18 cellular contexts compared by ENCODE assay signal in genomic region chr2:85668009-85668856, GRCh38. TPM values are rescaled to one million over a fixed set of nuclear protein-coding genes. Genes with fewer than 3 reads are reported as not detected.
DNase-seq lines count a peak whose midpoint lies in the region; ATAC-seq and TF ChIP-seq lines count a peak whose summit lies in the region.
"Had no signal": no experiment of that assay in that cellular context is flagged by ENCODE, and none has a peak within 500 bp of the region (broad histone marks: within the 10 kb centered on the region; RNA-seq: fewer than 3 reads in every experiment).

SFTPB (minus strand) TSS chr2:85668199; CDS start chr2:85668183, 16 bp downstream.

- H3K9me3 Mint-ChIP-seq in naive thymus-derived CD4-positive, alpha-beta T cell = no peaks in the 10 kb centered on the region
- H3K9me3 Mint-ChIP-seq in WTC11 = no peaks in the 10 kb centered on the region
- H3K9me3 Mint-ChIP-seq: activated CD4-positive, alpha-beta memory T cell treated with anti-CD3 and anti-CD28 coated beads for 36 hours had no signal

- no peak for TF ChIP-seq EP300 in sigmoid colon (IDR thresholded peaks at IDR 0.05)

- DNase-seq in EH (ENCODE audit: low read depth) (peak; percentile 25), NCI-H1105 treated with DMSO at 0.1 percent for 48 hours (lab: John Stamatoyannopoulos, UW) (peak; percentile 39), amniotic epithelial cell (ENCODE audit: low read depth) (peak; percentile 31), sigmoid colon (peak; percentile 46), WTC11 (ENCODE audit: low spot score) (no peak)
- no peak for DNase-seq in stimulated activated CD8-positive, alpha-beta memory T cell treated with anti-CD3 and anti-CD28 coated beads, Interleukin-4, amount 100 ng/mL, for 48 hours
- no peak for DNase-seq in naive thymus-derived CD4-positive, alpha-beta T cell
- no peak for DNase-seq in stimulated activated CD4-positive, alpha-beta T cell treated with anti-CD3 and anti-CD28 coated beads, Interleukin-4, amount 100 ng/mL, for 4 hours
- DNase-seq: activated CD4-positive, alpha-beta memory T cell treated with anti-CD3 and anti-CD28 coated beads for 36 hours; activated gamma-delta T cell treated with Interleukin-2 at 50 U/mL for 16 hours; NCI-H2171; nucleus accumbens had no signal

- POLR2A ChIA-PET in naive thymus-derived CD4-positive, alpha-beta T cell (lab: Charles Lee) = no interaction called here
- POLR2A ChIA-PET in WTC11 (lab: Charles Lee) = no interaction called here

- H3K4me1 ChIP-seq in sigmoid colon = no peaks in the 10 kb centered on the region
- H3K4me1 ChIP-seq in naive thymus-derived CD4-positive, alpha-beta T cell (ENCODE audit: control insufficient read depth in 2 of 2, insufficient read depth in 2 of 2, low read length in 2 of 2) = no peaks in the 10 kb centered on the region
- H3K4me1 ChIP-seq: Peyer's patch had no signal

- H3K4me1 Mint-ChIP-seq in naive thymus-derived CD4-positive, alpha-beta T cell = peaks cover 0 to 16% (median 0%) of the 10 kb centered on the region in 7 donors
- peaks cover 4% of the 10 kb centered on the region; the same call in 1 of the 2 replicates for H3K4me1 Mint-ChIP-seq in WTC11

- H3K27me3 ChIP-seq in sigmoid colon = no peaks in the 10 kb centered on the region
- no peaks in the 10 kb centered on the region for H3K27me3 ChIP-seq in naive thymus-derived CD4-positive, alpha-beta T cell (ENCODE audit: control insufficient read depth in 2 of 2, insufficient read depth in 2 of 2, low read length in 2 of 2)
- H3K27me3 ChIP-seq: hepatocyte, Peyer's patch, tibial nerve had no signal

- H3K27ac Mint-ChIP-seq in naive thymus-derived CD4-positive, alpha-beta T cell = no peak within 1 kb of the TSS
- H3K27ac Mint-ChIP-seq in WTC11 = no peak within 1 kb of the TSS; the same call in 1 of the 2 replicates
- H3K27ac Mint-ChIP-seq: activated CD4-positive, alpha-beta memory T cell treated with anti-CD3 and anti-CD28 coated beads for 36 hours had no signal

- WGBS in sigmoid colon, 2 donors = 72 to 84% methylated on average over 5 of the region's 5 CpGs

- H3K4me3 ChIP-seq in sigmoid colon = no peak within 1 kb of the TSS
- no peak within 1 kb of the TSS for H3K4me3 ChIP-seq in naive thymus-derived CD4-positive, alpha-beta T cell (ENCODE audit: low read length)
- H3K4me3 ChIP-seq: hepatocyte, Peyer's patch, tibial nerve had no signal

- intact Hi-C loops in sigmoid colon (cut with DNase I) = no loop called here
- intact Hi-C loops in naive thymus-derived CD4-positive, alpha-beta T cell (cut with micrococcal nuclease) = no loop called here

- TF ChIP-seq POLR2A in sigmoid colon (IDR thresholded peaks at IDR 0.05) = no peak

- H3K27me3 Mint-ChIP-seq in naive thymus-derived CD4-positive, alpha-beta T cell = peaks cover 0 to 6% (median 0%) of the 10 kb centered on the region in 5 donors
- H3K27me3 Mint-ChIP-seq in WTC11 (ENCODE audit: low read depth) = no peaks in the 10 kb centered on the region
- H3K27me3 Mint-ChIP-seq: activated CD4-positive, alpha-beta memory T cell treated with anti-CD3 and anti-CD28 coated beads for 36 hours had no signal

- H3K27ac ChIP-seq in sigmoid colon = no peak within 1 kb of the TSS
- H3K27ac ChIP-seq in naive thymus-derived CD4-positive, alpha-beta T cell (ENCODE audit: low read depth, low read length) = no peak within 1 kb of the TSS
- H3K27ac ChIP-seq: hepatocyte, Peyer's patch, tibial nerve had no signal

- ATAC-seq in naive thymus-derived CD4-positive, alpha-beta T cell = no peak
- no peak for ATAC-seq in WTC11

- no peaks in the 10 kb centered on the region for H3K9me3 ChIP-seq in sigmoid colon
- H3K9me3 ChIP-seq in naive thymus-derived CD4-positive, alpha-beta T cell (ENCODE audit: control insufficient read depth in 2 of 3, low read length in 3 of 3) = no peaks in the 10 kb centered on the region
- H3K9me3 ChIP-seq: Peyer's patch, tibial nerve had no signal

- no peak for TF ChIP-seq CTCF in sigmoid colon (IDR thresholded peaks at IDR 0.05)
- TF ChIP-seq CTCF in WTC11 (IDR thresholded peaks at IDR 0.05) = no peak

- no peak within 1 kb of the TSS for H3K4me3 Mint-ChIP-seq in naive thymus-derived CD4-positive, alpha-beta T cell
- H3K4me3 Mint-ChIP-seq in WTC11 = no peak within 1 kb of the TSS
- H3K4me3 Mint-ChIP-seq: activated CD4-positive, alpha-beta memory T cell treated with anti-CD3 and anti-CD28 coated beads for 36 hours had no signal

- H3K36me3 ChIP-seq in sigmoid colon = no peaks in the 10 kb centered on the region
- H3K36me3 ChIP-seq in naive thymus-derived CD4-positive, alpha-beta T cell (ENCODE audit: control insufficient read depth in 2 of 3, insufficient read depth in 3 of 3, low read length in 3 of 3) = no peaks in the 10 kb centered on the region
- H3K36me3 ChIP-seq: Peyer's patch, tibial nerve had no signal

- CTCF ChIA-PET in naive thymus-derived CD4-positive, alpha-beta T cell (lab: Charles Lee) = no interaction called here
- CTCF ChIA-PET in WTC11 (lab: Charles Lee) = no interaction called here

- no peaks in the 10 kb centered on the region for H3K36me3 Mint-ChIP-seq in naive thymus-derived CD4-positive, alpha-beta T cell
- H3K36me3 Mint-ChIP-seq in WTC11 = no peaks in the 10 kb centered on the region
- H3K36me3 Mint-ChIP-seq: activated CD4-positive, alpha-beta memory T cell treated with anti-CD3 and anti-CD28 coated beads for 36 hours had no signal

TF ChIP-seq in WTC11, 78 proteins besides CTCF, POLR2A, EP300 and RAD21:
- TF ChIP-seq RELA (CRISPR knock-in tag; IDR thresholded peaks at IDR 0.05; ENCODE audit: borderline replicate concordance) (no peak), ZNF532 (CRISPR knock-in tag; IDR thresholded peaks at IDR 0.05; ENCODE audit: borderline replicate concordance) (no peak), ZNF121 (CRISPR knock-in tag; IDR thresholded peaks at IDR 0.05) (no peak), GABPB1 (CRISPR knock-in tag; IDR thresholded peaks at IDR 0.05) (no peak), RORB (CRISPR knock-in tag; IDR thresholded peaks at IDR 0.05) (no peak), ZSCAN18 (CRISPR knock-in tag; IDR thresholded peaks at IDR 0.05) (no peak), SP1 (CRISPR knock-in tag; conservative IDR thresholded peaks at IDR 0.05) (no peak), CREM (CRISPR knock-in tag; IDR thresholded peaks at IDR 0.05) (no peak)

RNA-seq across cellular contexts. Expression of gene SFTPB, which starts in this region (rescaled TPM):
- not detected for total RNA-seq in sigmoid colon
- 10 to 100 TPM in 1 of 3 donors, under 1 TPM in 1, not detected in 1; 0.57 to 23.4 TPM for polyA plus RNA-seq in sigmoid colon
- total RNA-seq in naive thymus-derived CD4-positive, alpha-beta T cell = not detected
- polyA plus RNA-seq in naive thymus-derived CD4-positive, alpha-beta T cell = not detected
- total RNA-seq in WTC11 (2021) = 7.6 to 10.7 TPM (median 9.0 TPM) in 3 replicates
- total RNA-seq: activated CD4-positive, alpha-beta memory T cell treated with anti-CD3 and anti-CD28 coated beads for 36 hours; bronchial epithelial cell; lung microvascular endothelial cell; T-helper 2 cell treated with Interferon-gamma antibody and Interleukin-4, amounts not matched to agents 100 ng/mL and 5 ng/mL, for 36 hours; tibial nerve had no signal

Comparison
In these comparisons a context has a peak if more than half of its experiments do, and no peak if none do; other contexts are left out.
1. DNase-seq: peak in EH (single experiment), NCI-H1105 treated with DMSO at 0.1 percent for 48 hours (single experiment), amniotic epithelial cell (single experiment) and sigmoid colon (single experiment); none in stimulated activated CD8-positive, alpha-beta memory T cell treated with anti-CD3 and anti-CD28 coated beads, Interleukin-4, amount 100 ng/mL, for 48 hours (single experiment), naive thymus-derived CD4-positive, alpha-beta T cell (0 of 9), WTC11 (single experiment) and stimulated activated CD4-positive, alpha-beta T cell treated with anti-CD3 and anti-CD28 coated beads, Interleukin-4, amount 100 ng/mL, for 4 hours (0 of 2).